In the genomic region with DNA sequence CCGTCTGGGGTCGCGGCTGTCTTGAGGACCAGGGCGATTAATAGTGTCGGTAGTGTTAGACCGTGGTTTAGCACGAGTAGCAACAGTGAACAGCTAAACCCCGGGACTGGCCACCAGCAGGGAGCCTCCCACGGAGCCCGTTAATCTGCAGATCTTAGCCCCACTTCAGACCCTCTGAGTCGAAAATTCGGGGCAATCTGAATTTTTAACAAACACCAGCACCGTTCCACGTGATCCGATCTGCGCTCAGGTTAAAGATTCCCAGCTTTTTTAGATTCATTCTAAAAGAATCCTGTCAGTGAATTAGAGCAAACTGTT, we compare ENCODE assay signal across 8 cellular contexts. TPM values are rescaled to one million over a fixed set of nuclear protein-coding genes. Genes with fewer than 3 reads are reported as not detected.
DNase-seq lines count a peak whose midpoint lies in the region; ATAC-seq, FAIRE-seq and TF ChIP-seq lines count a peak whose summit lies in the region.

No MANE protein-coding gene starts in this region.

- H3K36me3 Mint-ChIP-seq in astrocyte (ENCODE audit: low read depth, unreplicated experiment) (peaks cover 7% of the 10 kb centered on the region), memory B cell (peaks cover 3% of the 10 kb centered on the region)

- H3K27ac ChIP-seq in heart right ventricle, result peak overlapping the region; percentile 87 to 98 (median 95)
- peak overlapping the region; percentile 83 for H3K27ac ChIP-seq in astrocyte (ENCODE audit: low read depth, low read length)

- H3K27me3 Mint-ChIP-seq in astrocyte (ENCODE audit: low read depth, unreplicated experiment) (no peaks in the 10 kb centered on the region), memory B cell (no peaks in the 10 kb centered on the region)

- H3K4me3 ChIP-seq in heart right ventricle (peak overlapping the region; percentile 72 to 100 (median 86)), astrocyte (ENCODE audit: insufficient read depth, low read depth, low read length) (peak overlapping the region; percentile 99)

- WGBS in heart right ventricle, 2 donors, result 10 to 12% methylated on average over 16 of the region's 16 CpGs

- H3K4me3 Mint-ChIP-seq in astrocyte (ENCODE audit: unreplicated experiment) (peak overlapping the region; percentile 99), memory B cell (peak overlapping the region; percentile 94)

- H3K27ac Mint-ChIP-seq in astrocyte (ENCODE audit: unreplicated experiment) (peak overlapping the region; percentile 94), memory B cell (peak overlapping the region; percentile 96)

- H3K9me3 ChIP-seq in heart right ventricle (no peaks in the 10 kb centered on the region), astrocyte (ENCODE audit: insufficient read depth, low read depth, low read length) (no peaks in the 10 kb centered on the region)

- H3K4me1 Mint-ChIP-seq in astrocyte (ENCODE audit: low read depth, unreplicated experiment) (peaks cover 12% of the 10 kb centered on the region), memory B cell (peaks cover 5% of the 10 kb centered on the region)

- H4K20me1 ChIP-seq in astrocyte (ENCODE audit: insufficient read depth, low read length), result peaks cover 38% of the 10 kb centered on the region

- H3K27me3 ChIP-seq in heart right ventricle (no peaks in the 10 kb centered on the region), astrocyte (ENCODE audit: insufficient read depth, low read length) (no peaks in the 10 kb centered on the region)

- H3K79me2 ChIP-seq in astrocyte (ENCODE audit: insufficient read depth, low read length), result peaks cover 45% of the 10 kb centered on the region

- H3K9ac ChIP-seq in astrocyte (ENCODE audit: low read length), result peak overlapping the region; percentile 94

- ATAC-seq in heart right ventricle (no peak), Right ventricle myocardium superior (ENCODE audit: poor library complexity) (no peak), memory B cell (ENCODE audit: low read depth) (no peak), HG03025 (IDR thresholded peaks at IDR 0.05; ENCODE audit: low FRiP score, unreplicated experiment) (no peak)

- H2AFZ ChIP-seq in astrocyte (ENCODE audit: low read depth, low read length), result peak overlapping the region; percentile 99

- H3K4me2 ChIP-seq in astrocyte (ENCODE audit: low read length), result peak overlapping the region; percentile 89

- no peak for TF ChIP-seq CTCF in heart right ventricle (IDR thresholded peaks at IDR 0.05)
- no peak for TF ChIP-seq CTCF in astrocyte (IDR thresholded peaks at IDR 0.05; ENCODE audit: insufficient read depth, low read depth, low read length)
- TF ChIP-seq CTCF in GM10266 (IDR thresholded peaks at IDR 0.05; ENCODE audit: control insufficient read depth, insufficient read depth, low read depth, missing control alignments), result no peak

- H3K36me3 ChIP-seq in heart right ventricle (peaks cover 0 to 27% (median 9%) of the 10 kb centered on the region in 9 donors), astrocyte (ENCODE audit: insufficient read depth, low read length) (peaks cover 11% of the 10 kb centered on the region)

- H3K9me3 Mint-ChIP-seq in astrocyte (ENCODE audit: unreplicated experiment) (no peaks in the 10 kb centered on the region), memory B cell (no peaks in the 10 kb centered on the region)

- intact Hi-C loops in heart right ventricle (cut with DNase I), result no loop called here
- intact Hi-C loops in Right ventricle myocardium superior (cut with DNase I), result no loop called here

- H3K4me1 ChIP-seq in heart right ventricle (peaks cover 0 to 47% (median 38%) of the 10 kb centered on the region in 9 donors), astrocyte (ENCODE audit: insufficient read depth, low read length) (peaks cover 10% of the 10 kb centered on the region)

- no peak for FAIRE-seq in astrocyte (lab: Jason Lieb, UNC)

- DNase-seq in heart right ventricle (no peak), Right ventricle myocardium superior (no peak), astrocyte (ENCODE audit: low read depth) (no peak), memory B cell (ENCODE audit: low spot score in 2 of 2) (peak in 1 of 2 donors; percentile 54), UCSD-AML1 (lab: John Stamatoyannopoulos, UW; ENCODE audit: unreplicated experiment) (no peak), GM10266 (ENCODE audit: extremely low spot score) (no peak)
- DNase-seq in stimulated activated CD4-positive, alpha-beta T cell treated with anti-CD3 and anti-CD28 coated beads, Interleukin-4, amount 100 ng/mL, for 24 hours, result no peak

RNA-seq across cellular contexts. Expression of gene ATP5F1A, which starts 0.5 kb away (rescaled TPM):
- 1,000 to 10,000 TPM; 1,431 to 2,460 (median 2,025) TPM for total RNA-seq in heart right ventricle
- polyA plus RNA-seq in heart right ventricle, result 100 to 1,000 TPM; 613 to 818 TPM
- 1,824 TPM for total RNA-seq in Right ventricle myocardium superior
- 474 and 484 TPM in 2 replicates for total RNA-seq in astrocyte

RNA-seq across cellular contexts. Expression of gene HAUS1, which starts 5.6 kb away (rescaled TPM):
- total RNA-seq in heart right ventricle, result 10 to 100 TPM in 2 of 10 donors, 1 to 10 TPM in 8; 5.5 to 20.3 (median 8.5) TPM
- 10 to 100 TPM; 15.4 to 16.9 TPM for polyA plus RNA-seq in heart right ventricle
- 5.5 TPM for total RNA-seq in Right ventricle myocardium superior
- total RNA-seq in astrocyte, result 23.5 and 23.9 TPM in 2 replicates

RNA-seq across cellular contexts. Expression of gene PSTPIP2, which starts 26.5 kb away (rescaled TPM):
- total RNA-seq in heart right ventricle (1 to 10 TPM in 8 of 10 donors, under 1 TPM in 2; 0.62 to 6.7 (median 2.2) TPM), Right ventricle myocardium superior (2.4 TPM), astrocyte (7.2 and 9.1 TPM in 2 replicates)
- 1 to 10 TPM in 1 of 2 donors, under 1 TPM in 1; 0.49 to 3.0 TPM for polyA plus RNA-seq in heart right ventricle
